ENCODE assay signal across 1 cellular context in genomic region chr1:32767641-32768040, GRCh38.
TF ChIP-seq lines count a peak whose summit lies in the region.

No MANE protein-coding gene starts in this region.

TF ChIP-seq in IMR-90, 13 proteins besides CTCF, POLR2A, EP300 and RAD21:
- TF ChIP-seq RFX5 (IDR thresholded peaks at IDR 0.05; ENCODE audit: low read depth, low read length) (no peak), SMC3 (IDR thresholded peaks at IDR 0.05; ENCODE audit: low read depth, low read length) (no peak), CHD1 (IDR thresholded peaks at IDR 0.05; ENCODE audit: low read depth, low read length) (no peak), MAZ (IDR thresholded peaks at IDR 0.05; ENCODE audit: borderline replicate concordance, low read depth, low read length) (no peak), FOS (IDR thresholded peaks at IDR 0.05; ENCODE audit: low read depth, low read length) (no peak), MAFK (IDR thresholded peaks at IDR 0.05; ENCODE audit: low read depth, low read length) (no peak), ELK1 (IDR thresholded peaks at IDR 0.05; ENCODE audit: borderline replicate concordance, low read depth, low read length) (no peak), NFE2L2 (IDR thresholded peaks at IDR 0.05; ENCODE audit: low read depth, low read length) (no peak), RCOR1 (IDR thresholded peaks at IDR 0.05; ENCODE audit: insufficient replicate concordance, low read length) (no peak), MXI1 (IDR thresholded peaks at IDR 0.05; ENCODE audit: borderline replicate concordance, low read depth, low read length) (no peak), USF2 (IDR thresholded peaks at IDR 0.05; ENCODE audit: low read depth, low read length) (no peak), BHLHE40 (IDR thresholded peaks at IDR 0.05; ENCODE audit: low read depth, low read length) (no peak), CEBPB (IDR thresholded peaks at IDR 0.05; ENCODE audit: low read depth, low read length) (no peak)
